Comparison of ENCODE assay signal across 19 cellular contexts in genomic region chr2:86825020-86825727, GRCh38. TPM values are rescaled to one million over a fixed set of nuclear protein-coding genes. Genes with fewer than 3 reads are reported as not detected.
DNase-seq lines count a peak whose midpoint lies in the region; ATAC-seq and TF ChIP-seq lines count a peak whose summit lies in the region.
"Had no signal": no experiment of that assay in that cellular context is flagged by ENCODE, and none has a peak within 500 bp of the region (broad histone marks: within the 10 kb centered on the region; RNA-seq: fewer than 3 reads in every experiment).

No MANE protein-coding gene starts in this region.

- POLR2A ChIA-PET in CD4-positive, alpha-beta T cell (lab: Charles Lee) = interaction anchor here (0.7 to 1.7 kb wide), 4 partner anchors 10 to 384 kb away, joined by 3 to 6 read pairs (median 3); partner anchors contain the start of gene KDM3A
- POLR2A ChIA-PET in naive thymus-derived CD4-positive, alpha-beta T cell (lab: Charles Lee) = interaction anchor here (0.8 kb wide), 1 partner anchor 384 kb away, joined by 4 read pairs; the partner anchor contains the start of gene KDM3A

- H3K27ac ChIP-seq in BLaER1 = no peak overlapping the region
- H3K27ac ChIP-seq in CD4-positive, alpha-beta T cell (ENCODE audit: low read depth, low read length) = no peak overlapping the region
- no peak overlapping the region for H3K27ac ChIP-seq in naive thymus-derived CD4-positive, alpha-beta T cell (ENCODE audit: low read depth, low read length)
- H3K27ac ChIP-seq: adrenal gland, brain microvascular endothelial cell, prostate gland, thoracic aorta had no signal

- H3K9me3 Mint-ChIP-seq in CD4-positive, alpha-beta T cell = peaks cover 2% of the 10 kb centered on the region
- peaks cover 10% of the 10 kb centered on the region for H3K9me3 Mint-ChIP-seq in T-helper 2 cell treated with Interferon-gamma antibody and Interleukin-4, amounts not matched to agents 5 μg/mL and 100 μg/mL, for 36 hours
- peaks cover 0 to 14% (median 5%) of the 10 kb centered on the region in 11 donors for H3K9me3 Mint-ChIP-seq in naive thymus-derived CD4-positive, alpha-beta T cell

- no peak overlapping the region for H3K4me3 ChIP-seq in BLaER1
- peak overlapping the region; percentile 59 for H3K4me3 ChIP-seq in naive thymus-derived CD4-positive, alpha-beta T cell (ENCODE audit: low read length)
- H3K4me3 ChIP-seq: adrenal gland, mucosa of descending colon, prostate gland, thoracic aorta had no signal

- no peak for DNase-seq in CD4-positive, alpha-beta T cell
- no peak for DNase-seq in T-helper 2 cell treated with Interferon-gamma antibody and Interleukin-4, amounts not matched to agents 5 μg/mL and 100 μg/mL, for 36 hours (ENCODE audit: low spot score)
- DNase-seq in naive thymus-derived CD4-positive, alpha-beta T cell = no peak
- DNase-seq in islet precursor cell (no peak), cortex of kidney (lab: John Stamatoyannopoulos, UW) (no peak), T-helper 9 cell (no peak)
- DNase-seq: activated CD4-positive, alpha-beta T cell treated with anti-CD3 and anti-CD28 coated beads, Interleukin-2, amount 50 U/mL, for 48 hours; adrenal gland; brain microvascular endothelial cell; HFFc6; NCI-H1105; NCI-H2081 treated with DMSO at 0.1 percent for 48 hours; NCI-H510A had no signal

- H3K4me1 Mint-ChIP-seq in CD4-positive, alpha-beta T cell (ENCODE audit: low read depth) = peaks cover 22% of the 10 kb centered on the region
- peaks cover 9% of the 10 kb centered on the region for H3K4me1 Mint-ChIP-seq in T-helper 2 cell treated with Interferon-gamma antibody and Interleukin-4, amounts not matched to agents 5 μg/mL and 100 μg/mL, for 36 hours (ENCODE audit: low read depth)
- H3K4me1 Mint-ChIP-seq in naive thymus-derived CD4-positive, alpha-beta T cell = peaks cover 11 to 36% (median 29%) of the 10 kb centered on the region in 7 donors

- intact Hi-C loops in CD4-positive, alpha-beta T cell (cut with DNase I, micrococcal nuclease) = no loop called here
- intact Hi-C loops in naive thymus-derived CD4-positive, alpha-beta T cell (cut with micrococcal nuclease) = no loop called here

- peaks cover 28% of the 10 kb centered on the region for H3K27me3 ChIP-seq in BLaER1
- peaks cover 8% of the 10 kb centered on the region for H3K27me3 ChIP-seq in CD4-positive, alpha-beta T cell (ENCODE audit: control insufficient read depth, insufficient read depth, low read length)
- no peaks in the 10 kb centered on the region for H3K27me3 ChIP-seq in naive thymus-derived CD4-positive, alpha-beta T cell (ENCODE audit: control insufficient read depth in 2 of 2, insufficient read depth in 2 of 2, low read length in 2 of 2)
- H3K27me3 ChIP-seq: adrenal gland, brain microvascular endothelial cell had no signal

- CTCF ChIA-PET in CD4-positive, alpha-beta T cell (lab: Charles Lee) = no interaction called here
- CTCF ChIA-PET in naive thymus-derived CD4-positive, alpha-beta T cell (lab: Charles Lee) = interaction anchor here (2.7 kb wide), 1 partner anchor 17 kb away, joined by 7 read pairs; no protein-coding TSS in a partner anchor

- ATAC-seq in CD4-positive, alpha-beta T cell (ENCODE audit: poor library complexity) = peak; percentile 9
- ATAC-seq in naive thymus-derived CD4-positive, alpha-beta T cell = peak; percentile 5
- no peak for ATAC-seq in GM21825 (IDR thresholded peaks at IDR 0.05; ENCODE audit: unreplicated experiment)

- peaks cover 21% of the 10 kb centered on the region for H4K20me1 ChIP-seq in BLaER1

- no peak overlapping the region for H3K9ac ChIP-seq in BLaER1

- H3K27me3 Mint-ChIP-seq in CD4-positive, alpha-beta T cell = peaks cover 8% of the 10 kb centered on the region
- H3K27me3 Mint-ChIP-seq in T-helper 2 cell treated with Interferon-gamma antibody and Interleukin-4, amounts not matched to agents 5 μg/mL and 100 μg/mL, for 36 hours (ENCODE audit: low read depth) = peaks cover 7% of the 10 kb centered on the region
- H3K27me3 Mint-ChIP-seq in naive thymus-derived CD4-positive, alpha-beta T cell = peaks cover 3 to 9% (median 4%) of the 10 kb centered on the region in 5 donors

- H3K36me3 ChIP-seq in BLaER1 = no peaks in the 10 kb centered on the region
- no peaks in the 10 kb centered on the region for H3K36me3 ChIP-seq in naive thymus-derived CD4-positive, alpha-beta T cell (ENCODE audit: control insufficient read depth in 2 of 3, insufficient read depth in 3 of 3, low read length in 3 of 3)
- H3K36me3 ChIP-seq: adrenal gland, brain microvascular endothelial cell, prostate gland, thoracic aorta had no signal

- peak overlapping the region; percentile 76 for H3K27ac Mint-ChIP-seq in CD4-positive, alpha-beta T cell
- H3K27ac Mint-ChIP-seq in T-helper 2 cell treated with Interferon-gamma antibody and Interleukin-4, amounts not matched to agents 5 μg/mL and 100 μg/mL, for 36 hours = no peak overlapping the region
- H3K27ac Mint-ChIP-seq in naive thymus-derived CD4-positive, alpha-beta T cell = peak overlapping the region in 8 of 9 donors; percentile 49 to 92 (median 71)
- H3K27ac Mint-ChIP-seq: HFFc6 had no signal

- peaks cover 22% of the 10 kb centered on the region for H3K4me1 ChIP-seq in BLaER1
- H3K4me1 ChIP-seq in naive thymus-derived CD4-positive, alpha-beta T cell (ENCODE audit: control insufficient read depth in 2 of 2, insufficient read depth in 2 of 2, low read length in 2 of 2) = peaks cover 15 to 61% of the 10 kb centered on the region in 2 donors
- H3K4me1 ChIP-seq: adrenal gland, prostate gland had no signal

- no peak for TF ChIP-seq CTCF in CD4-positive, alpha-beta T cell (IDR thresholded peaks at IDR 0.05)

- peak overlapping the region; percentile 72 for H3K4me3 Mint-ChIP-seq in CD4-positive, alpha-beta T cell
- peak overlapping the region; percentile 25 for H3K4me3 Mint-ChIP-seq in T-helper 2 cell treated with Interferon-gamma antibody and Interleukin-4, amounts not matched to agents 5 μg/mL and 100 μg/mL, for 36 hours
- peak overlapping the region in 9 of 10 donors; percentile 73 to 88 (median 82) for H3K4me3 Mint-ChIP-seq in naive thymus-derived CD4-positive, alpha-beta T cell
- H3K4me3 Mint-ChIP-seq: HFFc6 had no signal

- peak overlapping the region; percentile 82 for H3K4me2 ChIP-seq in BLaER1

- H3K36me3 Mint-ChIP-seq in CD4-positive, alpha-beta T cell (ENCODE audit: low read depth) = no peaks in the 10 kb centered on the region
- no peaks in the 10 kb centered on the region for H3K36me3 Mint-ChIP-seq in T-helper 2 cell treated with Interferon-gamma antibody and Interleukin-4, amounts not matched to agents 5 μg/mL and 100 μg/mL, for 36 hours (ENCODE audit: low read depth)
- H3K36me3 Mint-ChIP-seq in naive thymus-derived CD4-positive, alpha-beta T cell = peaks cover 0 to 4% (median 0%) of the 10 kb centered on the region in 5 donors

- H3K9me3 ChIP-seq in BLaER1 = peaks cover 11% of the 10 kb centered on the region
- no peaks in the 10 kb centered on the region for H3K9me3 ChIP-seq in CD4-positive, alpha-beta T cell (ENCODE audit: control insufficient read depth, low read length)
- H3K9me3 ChIP-seq in naive thymus-derived CD4-positive, alpha-beta T cell (ENCODE audit: control insufficient read depth in 2 of 3, low read length in 3 of 3) = no peaks in the 10 kb centered on the region
- H3K9me3 ChIP-seq: adrenal gland, mucosa of descending colon, prostate gland, thoracic aorta had no signal

RNA-seq across cellular contexts. Expression of gene CD8A, which starts 34.5 kb away (rescaled TPM):
- total RNA-seq in CD4-positive, alpha-beta T cell = 1 to 10 TPM; 1.3 to 2.1 TPM
- total RNA-seq in naive thymus-derived CD4-positive, alpha-beta T cell = 10 to 100 TPM in 1 of 5 experiments, 1 to 10 TPM in 4; 1.4 to 56.0 (median 2.0) TPM
- polyA plus RNA-seq in naive thymus-derived CD4-positive, alpha-beta T cell = under 1 TPM; 0.16 to 0.76 TPM
- total RNA-seq: HFFc6 had no signal

RNA-seq across cellular contexts. Expression of gene CD8B, which starts 36.5 kb away (rescaled TPM):
- total RNA-seq in CD4-positive, alpha-beta T cell = 1 to 10 TPM in 1 of 2 experiments, under 1 TPM in 1; 0.75 to 1.1 TPM
- 10 to 100 TPM in 1 of 5 experiments, 1 to 10 TPM in 4; 1.1 to 23.7 (median 2.0) TPM for total RNA-seq in naive thymus-derived CD4-positive, alpha-beta T cell
- 1 to 10 TPM; 2.4 to 7.3 TPM for polyA plus RNA-seq in naive thymus-derived CD4-positive, alpha-beta T cell
- total RNA-seq: HFFc6, SK-MEL-5 had no signal

Comparison
In these comparisons a context has a peak if more than half of its experiments do, and no peak if none do; other contexts are left out.
1. H3K4me3 Mint-ChIP-seq: peak in every context shown above with its lines; median percentile 82 in naive thymus-derived CD4-positive, alpha-beta T cell; 72 in CD4-positive, alpha-beta T cell; 25 in T-helper 2 cell treated with Interferon-gamma antibody and Interleukin-4, amounts not matched to agents 5 μg/mL and 100 μg/mL, for 36 hours.